ENCODE assay signal across 8 cellular contexts in the genomic region with DNA sequence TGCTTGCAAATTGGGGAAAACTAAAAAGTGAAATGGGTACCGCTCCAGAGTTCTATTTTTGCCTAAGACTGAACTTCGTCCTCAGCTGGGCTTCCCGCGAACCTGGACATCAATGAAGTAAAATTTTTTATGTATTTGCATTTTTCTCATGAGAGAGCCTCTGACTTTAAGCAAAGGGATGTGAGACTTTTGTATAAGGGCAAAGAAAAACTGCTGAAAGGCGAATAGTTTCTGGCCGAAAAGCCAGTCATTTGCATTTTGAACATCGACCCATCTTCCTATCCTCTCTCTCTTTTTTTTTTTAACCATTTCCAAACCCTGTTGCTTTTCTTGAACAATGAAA. TPM values are rescaled to one million over a fixed set of nuclear protein-coding genes. Genes with fewer than 3 reads are reported as not detected.
A peak's percentile ranks its signal among the peaks of the same experiment; 100 is the strongest.
DNase-seq lines count a peak whose midpoint lies in the region; ATAC-seq and TF ChIP-seq lines count a peak whose summit lies in the region.

No MANE protein-coding gene starts in this region.

- H3K27ac ChIP-seq in left ventricle myocardium inferior (replicated peaks) (peak overlapping the region; percentile 89), VCaP (peak overlapping the region; percentile 90), suprapubic skin (peak overlapping the region; percentile 91)

- no peaks in the 10 kb centered on the region for H3K27me3 ChIP-seq in left ventricle myocardium inferior (ENCODE audit: low read depth)
- no peaks in the 10 kb centered on the region for H3K27me3 ChIP-seq in suprapubic skin

- H3K9me3 ChIP-seq in left ventricle myocardium inferior (replicated peaks) (no peaks in the 10 kb centered on the region), suprapubic skin (no peaks in the 10 kb centered on the region)

- peaks cover 32% of the 10 kb centered on the region for H3K4me1 ChIP-seq in left ventricle myocardium inferior
- H3K4me1 ChIP-seq in suprapubic skin = peaks cover 23% of the 10 kb centered on the region

- no peak for TF ChIP-seq POLR2A in suprapubic skin (IDR thresholded peaks at IDR 0.05)

- WGBS in suprapubic skin = 1% methylated on average over 7 of the region's 7 CpGs

- no peak for TF ChIP-seq EP300 in suprapubic skin (IDR thresholded peaks at IDR 0.05)

- DNase-seq in left ventricle myocardium inferior (no peak), cardiac septum (ENCODE audit: low spot score) (no peak), suprapubic skin (ENCODE audit: low spot score in 2 of 2) (no peak), DMS114 treated with DMSO at 0.1 percent for 48 hours (lab: John Stamatoyannopoulos, UW; ENCODE audit: unreplicated experiment) (no peak)

- peak overlapping the region; percentile 98 for H3K4me3 ChIP-seq in left ventricle myocardium inferior
- H3K4me3 ChIP-seq in iPS-11a (ENCODE audit: low read depth, low read length) = peak overlapping the region; percentile 68
- H3K4me3 ChIP-seq in suprapubic skin = peak overlapping the region; percentile 93

- no peak for ATAC-seq in GM18868 (IDR thresholded peaks at IDR 0.05; ENCODE audit: unreplicated experiment)
- no peak for ATAC-seq in activated CD4-positive, CD25-positive, alpha-beta regulatory T cell treated with anti-CD3 and anti-CD28 coated beads, Interleukin-2, amount 50 U/mL, for 24 hours

- intact Hi-C loops in left ventricle myocardium inferior (cut with micrococcal nuclease) (no loop called here), cardiac septum (cut with DNase I) (loop anchor here (2.0 to 5.0 kb wide), 2 partner anchors 44 to 149 kb away; a partner anchor contains a TSS)

- TF ChIP-seq CTCF in left ventricle myocardium inferior (IDR thresholded peaks at IDR 0.05; ENCODE audit: borderline replicate concordance) = no peak
- TF ChIP-seq CTCF in VCaP (conservative IDR thresholded peaks at IDR 0.05) = no peak
- TF ChIP-seq CTCF in suprapubic skin (IDR thresholded peaks at IDR 0.05) = no peak

- H3K36me3 ChIP-seq in left ventricle myocardium inferior (peaks cover 41% of the 10 kb centered on the region), suprapubic skin (peaks cover 34% of the 10 kb centered on the region)

RNA-seq across cellular contexts. Expression of a gene that starts 0.6 kb away (rescaled TPM):
- total RNA-seq in left ventricle myocardium inferior = 78.1 TPM
- 68.2 TPM for total RNA-seq in cardiac septum
- total RNA-seq in suprapubic skin = 10 to 100 TPM; 38.9 to 61.3 (median 45.4) TPM

RNA-seq across cellular contexts. Expression of a gene that starts 46.8 kb away (rescaled TPM):
- total RNA-seq in left ventricle myocardium inferior (13.9 TPM), cardiac septum (17.7 TPM), suprapubic skin (10 to 100 TPM; 10.2 to 45.0 (median 17.8) TPM)

RNA-seq across cellular contexts. Expression of a gene that starts 49.6 kb away (rescaled TPM):
- total RNA-seq in left ventricle myocardium inferior (111 TPM), cardiac septum (106 TPM), suprapubic skin (100 to 1,000 TPM in 1 of 4 donors, 10 to 100 TPM in 3; 61.5 to 115 (median 94.0) TPM)
